Comparison of ENCODE assay signal across 10 cellular contexts in genomic region chr7:77685219-77685618, GRCh38. TPM values are rescaled to one million over a fixed set of nuclear protein-coding genes. Genes with fewer than 3 reads are reported as not detected.
DNase-seq lines count a peak whose midpoint lies in the region; ATAC-seq and TF ChIP-seq lines count a peak whose summit lies in the region.
"Had no signal": no experiment of that assay in that cellular context is flagged by ENCODE, and none has a peak within 500 bp of the region (broad histone marks: within the 10 kb centered on the region; RNA-seq: fewer than 3 reads in every experiment).

No MANE protein-coding gene starts in this region.

- no peak overlapping the region for H3K4me3 Mint-ChIP-seq in activated CD8-positive, alpha-beta memory T cell treated with anti-CD3 and anti-CD28 coated beads, Interleukin-2, amount 10 ng/mL, durations not matched to agents 7 days and 5 days
- H3K4me3 Mint-ChIP-seq in natural killer cell treated with Interleukin-12 subunit alpha and Interleukin-12 subunit beta and Interleukin-15 and Interleukin-18, amount 100 ng/mL, for 72 hours = no peak overlapping the region
- H3K4me3 Mint-ChIP-seq: T-helper 1 cell treated with Interleukin-12 subunit alpha and Interleukin-12 subunit beta and Interleukin-4 antibody, amounts not matched to agents 30 μg/mL and 1 μg/mL, for 36 hours had no signal

- H3K9me3 Mint-ChIP-seq in activated CD8-positive, alpha-beta memory T cell treated with anti-CD3 and anti-CD28 coated beads, Interleukin-2, amount 10 ng/mL, durations not matched to agents 7 days and 5 days (ENCODE audit: low read depth) = peaks cover 3% of the 10 kb centered on the region
- H3K9me3 Mint-ChIP-seq in natural killer cell treated with Interleukin-12 subunit alpha and Interleukin-12 subunit beta and Interleukin-15 and Interleukin-18, amount 100 ng/mL, for 72 hours = no peaks in the 10 kb centered on the region
- H3K9me3 Mint-ChIP-seq: activated T-helper 2 cell treated with anti-CD3 and anti-CD28 coated beads, Interferon-gamma antibody, Interleukin-2, Interleukin-4, amounts not matched to agents 10 μg/mL and 5 μg/mL and 100 μg/mL, durations not matched to agents 14 hours and 24 hours and 36 hours; T-helper 1 cell treated with Interleukin-12 subunit alpha and Interleukin-12 subunit beta and Interleukin-4 antibody, amounts not matched to agents 30 μg/mL and 1 μg/mL, for 36 hours had no signal

- H3K27me3 ChIP-seq in MM.1S (replicated peaks; ENCODE audit: insufficient read depth, low read length) (no peaks in the 10 kb centered on the region), Peyer's patch (no peaks in the 10 kb centered on the region), iPS-20b (ENCODE audit: insufficient read depth, low read length) (no peaks in the 10 kb centered on the region), smooth muscle cell (ENCODE audit: low read depth) (no peaks in the 10 kb centered on the region)

- H3K27me3 Mint-ChIP-seq in activated CD8-positive, alpha-beta memory T cell treated with anti-CD3 and anti-CD28 coated beads, Interleukin-2, amount 10 ng/mL, durations not matched to agents 7 days and 5 days = no peaks in the 10 kb centered on the region
- no peaks in the 10 kb centered on the region for H3K27me3 Mint-ChIP-seq in natural killer cell treated with Interleukin-12 subunit alpha and Interleukin-12 subunit beta and Interleukin-15 and Interleukin-18, amount 100 ng/mL, for 72 hours

- peaks cover 28% of the 10 kb centered on the region for H3K36me3 Mint-ChIP-seq in activated CD8-positive, alpha-beta memory T cell treated with anti-CD3 and anti-CD28 coated beads, Interleukin-2, amount 10 ng/mL, durations not matched to agents 7 days and 5 days
- no peaks in the 10 kb centered on the region for H3K36me3 Mint-ChIP-seq in natural killer cell treated with Interleukin-12 subunit alpha and Interleukin-12 subunit beta and Interleukin-15 and Interleukin-18, amount 100 ng/mL, for 72 hours

- WGBS in smooth muscle cell (ENCODE audit: low lambda C conversion rate) = 65% methylated on average over 6 of the region's 6 CpGs

- no peak overlapping the region for H3K9ac ChIP-seq in MM.1S (ENCODE audit: low read length)
- H3K9ac ChIP-seq in iPS-20b (ENCODE audit: low read depth, low read length) = 0 out of 2 replicates have a peak overlapping the region, but pooled peaks have one; percentile 36
- no peak overlapping the region for H3K9ac ChIP-seq in smooth muscle cell (ENCODE audit: low read depth)

- no peaks in the 10 kb centered on the region for H3K9me3 ChIP-seq in MM.1S (replicated peaks; ENCODE audit: insufficient read depth, low read length)
- H3K9me3 ChIP-seq in Peyer's patch = no peaks in the 10 kb centered on the region
- no peaks in the 10 kb centered on the region for H3K9me3 ChIP-seq in iPS-20b (ENCODE audit: insufficient read depth, low read depth, low read length)
- H3K9me3 ChIP-seq in smooth muscle cell (replicated peaks; ENCODE audit: low read depth) = no peaks in the 10 kb centered on the region

- no peaks in the 10 kb centered on the region for H4K20me1 ChIP-seq in MM.1S (ENCODE audit: insufficient read depth, low read length)
- peaks cover 31% of the 10 kb centered on the region for H4K20me1 ChIP-seq in smooth muscle cell (ENCODE audit: low read depth)

- H3K4me2 ChIP-seq in MM.1S (ENCODE audit: low read depth, low read length) = peak overlapping the region; percentile 10; the same call in 1 of the 2 replicates
- H3K4me2 ChIP-seq in smooth muscle cell = no peak overlapping the region

- TF ChIP-seq POLR2A in Peyer's patch (IDR thresholded peaks at IDR 0.05) = no peak

- peaks cover 21% of the 10 kb centered on the region for H3K4me1 Mint-ChIP-seq in activated CD8-positive, alpha-beta memory T cell treated with anti-CD3 and anti-CD28 coated beads, Interleukin-2, amount 10 ng/mL, durations not matched to agents 7 days and 5 days
- peaks cover 25 to 34% of the 10 kb centered on the region in 2 donors for H3K4me1 Mint-ChIP-seq in natural killer cell treated with Interleukin-12 subunit alpha and Interleukin-12 subunit beta and Interleukin-15 and Interleukin-18, amount 100 ng/mL, for 72 hours (ENCODE audit: low read depth in 2 of 2)

- H3K27ac Mint-ChIP-seq in activated CD8-positive, alpha-beta memory T cell treated with anti-CD3 and anti-CD28 coated beads, Interleukin-2, amount 10 ng/mL, durations not matched to agents 7 days and 5 days = no peak overlapping the region
- peak overlapping the region in 1 of 2 donors; percentile 45 for H3K27ac Mint-ChIP-seq in natural killer cell treated with Interleukin-12 subunit alpha and Interleukin-12 subunit beta and Interleukin-15 and Interleukin-18, amount 100 ng/mL, for 72 hours
- H3K27ac Mint-ChIP-seq: activated T-helper 2 cell treated with anti-CD3 and anti-CD28 coated beads, Interferon-gamma antibody, Interleukin-2, Interleukin-4, amounts not matched to agents 10 μg/mL and 5 μg/mL and 100 μg/mL, durations not matched to agents 14 hours and 24 hours and 36 hours; T-helper 1 cell treated with Interleukin-12 subunit alpha and Interleukin-12 subunit beta and Interleukin-4 antibody, amounts not matched to agents 30 μg/mL and 1 μg/mL, for 36 hours had no signal

- H3K36me3 ChIP-seq in MM.1S (replicated peaks; ENCODE audit: insufficient read depth, low read length) (no peaks in the 10 kb centered on the region), Peyer's patch (peaks cover 0 to 18% (median 0%) of the 10 kb centered on the region in 3 donors), iPS-20b (ENCODE audit: insufficient read depth, low read depth, low read length) (peaks cover 26% of the 10 kb centered on the region; the same call in 1 of the 2 replicates), smooth muscle cell (ENCODE audit: low read depth) (no peaks in the 10 kb centered on the region)

- H2AFZ ChIP-seq in MM.1S (ENCODE audit: low read length) (no peak overlapping the region), smooth muscle cell (ENCODE audit: low read depth) (no peak overlapping the region)

- no peak for ATAC-seq in activated CD8-positive, alpha-beta memory T cell treated with anti-CD3 and anti-CD28 coated beads, Interleukin-2, amount 10 ng/mL, durations not matched to agents 7 days and 5 days
- ATAC-seq in natural killer cell treated with Interleukin-12 subunit alpha and Interleukin-12 subunit beta and Interleukin-15 and Interleukin-18, amount 100 ng/mL, for 72 hours = no peak

- no peak for TF ChIP-seq CTCF in MM.1S (IDR thresholded peaks at IDR 0.05; ENCODE audit: low read length)
- peak in 3 of 6 experiments; percentile 35 to 47 (median 39) for TF ChIP-seq CTCF in Peyer's patch (IDR thresholded peaks at IDR 0.05)
- no peak for TF ChIP-seq CTCF in smooth muscle cell (IDR thresholded peaks at IDR 0.05; ENCODE audit: borderline replicate concordance, insufficient read depth, poor library complexity, severe bottlenecking)

- H3K4me3 ChIP-seq in MM.1S (ENCODE audit: low read length) = no peak overlapping the region
- peak overlapping the region in 1 of 4 donors; percentile 28 for H3K4me3 ChIP-seq in Peyer's patch
- no peak overlapping the region for H3K4me3 ChIP-seq in iPS-20b (ENCODE audit: low read length)
- no peak overlapping the region for H3K4me3 ChIP-seq in smooth muscle cell

- H3K79me2 ChIP-seq in MM.1S (ENCODE audit: low read length) (no peaks in the 10 kb centered on the region), smooth muscle cell (ENCODE audit: low read depth) (peaks cover 28% of the 10 kb centered on the region)

- H3K27ac ChIP-seq in MM.1S (ENCODE audit: low read length) = no peak overlapping the region
- peak overlapping the region in 3 of 4 donors; percentile 16 to 71 (median 37) for H3K27ac ChIP-seq in Peyer's patch
- no peak overlapping the region for H3K27ac ChIP-seq in iPS-20b (ENCODE audit: low read length)
- H3K27ac ChIP-seq in smooth muscle cell (ENCODE audit: low read depth) = peak overlapping the region; percentile 55

- no peaks in the 10 kb centered on the region for H3F3A ChIP-seq in MM.1S (ENCODE audit: insufficient read depth, low read length)
- peaks cover 4% of the 10 kb centered on the region for H3F3A ChIP-seq in smooth muscle cell (ENCODE audit: low read depth)

- H3K4me1 ChIP-seq in MM.1S (ENCODE audit: low read length) (0 out of 2 replicates have a peak, but pooled peaks cover 5% of the 10 kb centered on the region), Peyer's patch (peaks cover 0 to 55% (median 14%) of the 10 kb centered on the region in 4 donors), iPS-20b (ENCODE audit: insufficient read depth, low read length) (peaks cover 20% of the 10 kb centered on the region; the same call in 1 of the 2 replicates), smooth muscle cell (ENCODE audit: low read depth) (no peaks in the 10 kb centered on the region)

- DNase-seq in MM.1S = peak; percentile 31
- no peak for DNase-seq in Peyer's patch
- no peak for DNase-seq in smooth muscle cell (lab: John Stamatoyannopoulos, UW; ENCODE audit: unreplicated experiment)
- no peak for DNase-seq in activated gamma-delta T cell (lab: John Stamatoyannopoulos, UW)
- no peak for DNase-seq in activated CD8-positive, alpha-beta memory T cell treated with anti-CD3 and anti-CD28 coated beads, Interleukin-2, amount 10 ng/mL, durations not matched to agents 7 days and 5 days
- no peak for DNase-seq in natural killer cell treated with Interleukin-12 subunit alpha and Interleukin-12 subunit beta and Interleukin-15 and Interleukin-18, amount 100 ng/mL, for 72 hours (ENCODE audit: low spot score)
- no peak for DNase-seq in nucleus accumbens (lab: John Stamatoyannopoulos, UW)

- H3K9me2 ChIP-seq in MM.1S (replicated peaks; ENCODE audit: insufficient read depth, low read length) = no peaks in the 10 kb centered on the region

- CTCF ChIA-PET in activated CD8-positive, alpha-beta memory T cell treated with anti-CD3 and anti-CD28 coated beads, Interleukin-2, amount 10 ng/mL, durations not matched to agents 7 days and 5 days (lab: Charles Lee) = interaction anchor here (1.0 to 1.5 kb wide), 3 partner anchors 10 to 355 kb away, joined by 3 to 7 read pairs (median 3); partner anchors contain the start of gene RSBN1L

RNA-seq across cellular contexts. Expression of gene RSBN1L, which starts 11.0 kb away (rescaled TPM):
- total RNA-seq in Peyer's patch (10 to 100 TPM; 18.9 to 57.8 (median 23.6) TPM), smooth muscle cell (12.6 and 26.2 TPM in 2 replicates)
- polyA plus RNA-seq in smooth muscle cell = 3.7 and 3.8 TPM in 2 replicates
- 10 to 100 TPM; 23.3 to 26.7 TPM for total RNA-seq in activated CD8-positive, alpha-beta memory T cell treated with anti-CD3 and anti-CD28 coated beads, Interleukin-2, amount 10 ng/mL, durations not matched to agents 7 days and 5 days
- 10 to 100 TPM; 19.0 to 21.2 TPM for total RNA-seq in natural killer cell treated with Interleukin-12 subunit alpha and Interleukin-12 subunit beta and Interleukin-15 and Interleukin-18, amount 100 ng/mL, for 72 hours

Comparison
In these comparisons a context has a peak if more than half of its experiments do, and no peak if none do; other contexts are left out.
1. H3K27ac ChIP-seq: peak in Peyer's patch (3 of 4) and smooth muscle cell (single experiment); none in MM.1S (single experiment) and iPS-20b (single experiment).